In the genomic region with DNA sequence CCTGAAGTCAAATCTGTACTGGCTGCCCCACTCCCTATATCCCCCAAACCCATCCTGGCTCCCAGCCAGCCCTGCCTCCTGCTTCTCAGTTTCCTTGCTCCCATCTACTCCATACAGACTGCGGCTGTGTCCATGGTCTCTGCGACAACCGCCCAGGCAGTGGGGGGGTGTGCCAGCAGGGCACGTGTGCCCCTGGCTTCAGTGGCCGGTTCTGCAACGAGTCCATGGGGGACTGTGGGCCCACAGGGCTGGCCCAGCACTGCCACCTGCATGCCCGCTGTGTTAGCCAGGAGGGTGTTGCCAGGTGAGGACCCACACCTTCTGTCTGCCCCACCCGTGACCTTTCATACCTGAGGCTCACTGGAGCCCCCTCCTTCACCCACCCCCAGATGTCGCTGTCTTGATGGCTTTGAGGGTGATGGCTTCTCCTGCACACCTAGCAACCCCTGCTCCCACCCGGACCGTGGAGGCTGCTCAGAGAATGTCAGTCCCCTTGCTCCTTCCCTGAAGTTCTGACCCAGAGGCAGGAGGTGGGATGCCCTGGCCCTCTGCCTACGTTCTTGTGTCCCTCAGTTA, we compare ENCODE assay signal across 2 cellular contexts.
TF ChIP-seq lines count a peak whose summit lies in the region.

No MANE protein-coding gene starts in this region.

TF ChIP-seq in SK-N-SH, 30 proteins besides CTCF, POLR2A, EP300 and RAD21:
- TF ChIP-seq FOXM1 (IDR thresholded peaks at IDR 0.05; ENCODE audit: low read depth) = no peak
- TF ChIP-seq, protein P1, sequence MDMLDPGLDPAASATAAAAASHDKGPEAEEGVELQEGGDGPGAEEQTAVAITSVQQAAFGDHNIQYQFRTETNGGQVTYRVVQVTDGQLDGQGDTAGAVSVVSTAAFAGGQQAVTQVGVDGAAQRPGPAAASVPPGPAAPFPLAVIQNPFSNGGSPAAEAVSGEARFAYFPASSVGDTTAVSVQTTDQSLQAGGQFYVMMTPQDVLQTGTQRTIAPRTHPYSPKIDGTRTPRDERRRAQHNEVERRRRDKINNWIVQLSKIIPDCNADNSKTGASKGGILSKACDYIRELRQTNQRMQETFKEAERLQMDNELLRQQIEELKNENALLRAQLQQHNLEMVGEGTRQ (IDR thresholded peaks at IDR 0.05; ENCODE audit: borderline replicate concordance, low read depth, low read length) = no peak
- TF ChIP-seq SMC3 (IDR thresholded peaks at IDR 0.05; ENCODE audit: low read depth, low read length) = no peak
- no peak for TF ChIP-seq GATA2 (CRISPR knock-in tag; IDR thresholded peaks at IDR 0.05)
- TF ChIP-seq, protein P2, sequence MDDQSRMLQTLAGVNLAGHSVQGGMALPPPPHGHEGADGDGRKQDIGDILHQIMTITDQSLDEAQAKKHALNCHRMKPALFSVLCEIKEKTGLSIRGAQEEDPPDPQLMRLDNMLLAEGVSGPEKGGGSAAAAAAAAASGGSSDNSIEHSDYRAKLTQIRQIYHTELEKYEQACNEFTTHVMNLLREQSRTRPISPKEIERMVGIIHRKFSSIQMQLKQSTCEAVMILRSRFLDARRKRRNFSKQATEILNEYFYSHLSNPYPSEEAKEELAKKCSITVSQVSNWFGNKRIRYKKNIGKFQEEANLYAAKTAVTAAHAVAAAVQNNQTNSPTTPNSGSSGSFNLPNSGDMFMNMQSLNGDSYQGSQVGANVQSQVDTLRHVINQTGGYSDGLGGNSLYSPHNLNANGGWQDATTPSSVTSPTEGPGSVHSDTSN (IDR thresholded peaks at IDR 0.05) = no peak
- TF ChIP-seq CHD2 (IDR thresholded peaks at IDR 0.05; ENCODE audit: low read length, partially characterized antibody) = no peak
- TF ChIP-seq MXI1 (IDR thresholded peaks at IDR 0.05; ENCODE audit: low read depth, low read length) = no peak
- TF ChIP-seq RCOR1 (IDR thresholded peaks at IDR 0.05; ENCODE audit: low read length) = no peak
- no peak for TF ChIP-seq NRF1 (IDR thresholded peaks at IDR 0.05; ENCODE audit: low read depth, low read length)
- no peak for TF ChIP-seq ELF1 (IDR thresholded peaks at IDR 0.05)
- no peak for TF ChIP-seq NFIC (IDR thresholded peaks at IDR 0.05; ENCODE audit: borderline replicate concordance)
- TF ChIP-seq RXRA (IDR thresholded peaks at IDR 0.05; ENCODE audit: borderline replicate concordance, low read depth) = no peak
- no peak for TF ChIP-seq TCF12 (IDR thresholded peaks at IDR 0.05)
- TF ChIP-seq SIN3A (IDR thresholded peaks at IDR 0.05; ENCODE audit: borderline replicate concordance, low read depth, low read length) = no peak
- no peak for TF ChIP-seq JUND (IDR thresholded peaks at IDR 0.05)
- TF ChIP-seq EZH2phosphoT487 (IDR thresholded peaks at IDR 0.05; ENCODE audit: borderline replicate concordance, low read depth) = no peak

TF ChIP-seq in SK-N-SH treated with all-trans-retinoic acid at 6 μM for 48 hours, 23 proteins besides CTCF, POLR2A, EP300 and RAD21:
- no peak for TF ChIP-seq SNAI2 (CRISPR knock-in tag; IDR thresholded peaks at IDR 0.05)
- no peak for TF ChIP-seq OSR1 (CRISPR knock-in tag; IDR thresholded peaks at IDR 0.05)
- TF ChIP-seq, protein P3, sequence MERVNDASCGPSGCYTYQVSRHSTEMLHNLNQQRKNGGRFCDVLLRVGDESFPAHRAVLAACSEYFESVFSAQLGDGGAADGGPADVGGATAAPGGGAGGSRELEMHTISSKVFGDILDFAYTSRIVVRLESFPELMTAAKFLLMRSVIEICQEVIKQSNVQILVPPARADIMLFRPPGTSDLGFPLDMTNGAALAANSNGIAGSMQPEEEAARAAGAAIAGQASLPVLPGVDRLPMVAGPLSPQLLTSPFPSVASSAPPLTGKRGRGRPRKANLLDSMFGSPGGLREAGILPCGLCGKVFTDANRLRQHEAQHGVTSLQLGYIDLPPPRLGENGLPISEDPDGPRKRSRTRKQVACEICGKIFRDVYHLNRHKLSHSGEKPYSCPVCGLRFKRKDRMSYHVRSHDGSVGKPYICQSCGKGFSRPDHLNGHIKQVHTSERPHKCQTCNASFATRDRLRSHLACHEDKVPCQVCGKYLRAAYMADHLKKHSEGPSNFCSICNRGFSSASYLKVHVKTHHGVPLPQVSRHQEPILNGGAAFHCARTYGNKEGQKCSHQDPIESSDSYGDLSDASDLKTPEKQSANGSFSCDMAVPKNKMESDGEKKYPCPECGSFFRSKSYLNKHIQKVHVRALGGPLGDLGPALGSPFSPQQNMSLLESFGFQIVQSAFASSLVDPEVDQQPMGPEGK (CRISPR knock-in tag; IDR thresholded peaks at IDR 0.05; ENCODE audit: borderline replicate concordance) = no peak
- no peak for TF ChIP-seq TOX (CRISPR knock-in tag; IDR thresholded peaks at IDR 0.05; ENCODE audit: borderline replicate concordance)
- no peak for TF ChIP-seq ZC3H10 (CRISPR knock-in tag; IDR thresholded peaks at IDR 0.05)
- TF ChIP-seq ZNF565 (CRISPR knock-in tag; conservative IDR thresholded peaks at IDR 0.05; ENCODE audit: low read depth) = no peak
- TF ChIP-seq ZFP30 (CRISPR knock-in tag; IDR thresholded peaks at IDR 0.05) = no peak
- TF ChIP-seq ESRRG (CRISPR knock-in tag; IDR thresholded peaks at IDR 0.05) = no peak
- TF ChIP-seq PPARA (CRISPR knock-in tag; IDR thresholded peaks at IDR 0.05; ENCODE audit: borderline replicate concordance) = no peak
- TF ChIP-seq ARNTL (CRISPR knock-in tag; IDR thresholded peaks at IDR 0.05; ENCODE audit: borderline replicate concordance, low read depth) = no peak
- TF ChIP-seq, protein P4, sequence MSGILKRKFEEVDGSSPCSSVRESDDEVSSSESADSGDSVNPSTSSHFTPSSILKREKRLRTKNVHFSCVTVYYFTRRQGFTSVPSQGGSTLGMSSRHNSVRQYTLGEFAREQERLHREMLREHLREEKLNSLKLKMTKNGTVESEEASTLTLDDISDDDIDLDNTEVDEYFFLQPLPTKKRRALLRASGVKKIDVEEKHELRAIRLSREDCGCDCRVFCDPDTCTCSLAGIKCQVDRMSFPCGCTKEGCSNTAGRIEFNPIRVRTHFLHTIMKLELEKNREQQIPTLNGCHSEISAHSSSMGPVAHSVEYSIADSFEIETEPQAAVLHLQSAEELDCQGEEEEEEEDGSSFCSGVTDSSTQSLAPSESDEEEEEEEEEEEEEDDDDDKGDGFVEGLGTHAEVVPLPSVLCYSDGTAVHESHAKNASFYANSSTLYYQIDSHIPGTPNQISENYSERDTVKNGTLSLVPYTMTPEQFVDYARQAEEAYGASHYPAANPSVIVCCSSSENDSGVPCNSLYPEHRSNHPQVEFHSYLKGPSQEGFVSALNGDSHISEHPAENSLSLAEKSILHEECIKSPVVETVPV (CRISPR knock-in tag; IDR thresholded peaks at IDR 0.05) = no peak
- TF ChIP-seq ZNF8 (CRISPR knock-in tag; IDR thresholded peaks at IDR 0.05) = no peak
- TF ChIP-seq, protein P5, sequence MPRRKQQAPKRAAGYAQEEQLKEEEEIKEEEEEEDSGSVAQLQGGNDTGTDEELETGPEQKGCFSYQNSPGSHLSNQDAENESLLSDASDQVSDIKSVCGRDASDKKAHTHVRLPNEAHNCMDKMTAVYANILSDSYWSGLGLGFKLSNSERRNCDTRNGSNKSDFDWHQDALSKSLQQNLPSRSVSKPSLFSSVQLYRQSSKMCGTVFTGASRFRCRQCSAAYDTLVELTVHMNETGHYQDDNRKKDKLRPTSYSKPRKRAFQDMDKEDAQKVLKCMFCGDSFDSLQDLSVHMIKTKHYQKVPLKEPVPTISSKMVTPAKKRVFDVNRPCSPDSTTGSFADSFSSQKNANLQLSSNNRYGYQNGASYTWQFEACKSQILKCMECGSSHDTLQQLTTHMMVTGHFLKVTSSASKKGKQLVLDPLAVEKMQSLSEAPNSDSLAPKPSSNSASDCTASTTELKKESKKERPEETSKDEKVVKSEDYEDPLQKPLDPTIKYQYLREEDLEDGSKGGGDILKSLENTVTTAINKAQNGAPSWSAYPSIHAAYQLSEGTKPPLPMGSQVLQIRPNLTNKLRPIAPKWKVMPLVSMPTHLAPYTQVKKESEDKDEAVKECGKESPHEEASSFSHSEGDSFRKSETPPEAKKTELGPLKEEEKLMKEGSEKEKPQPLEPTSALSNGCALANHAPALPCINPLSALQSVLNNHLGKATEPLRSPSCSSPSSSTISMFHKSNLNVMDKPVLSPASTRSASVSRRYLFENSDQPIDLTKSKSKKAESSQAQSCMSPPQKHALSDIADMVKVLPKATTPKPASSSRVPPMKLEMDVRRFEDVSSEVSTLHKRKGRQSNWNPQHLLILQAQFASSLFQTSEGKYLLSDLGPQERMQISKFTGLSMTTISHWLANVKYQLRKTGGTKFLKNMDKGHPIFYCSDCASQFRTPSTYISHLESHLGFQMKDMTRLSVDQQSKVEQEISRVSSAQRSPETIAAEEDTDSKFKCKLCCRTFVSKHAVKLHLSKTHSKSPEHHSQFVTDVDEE (CRISPR knock-in tag; IDR thresholded peaks at IDR 0.05) = no peak
- TF ChIP-seq RARB (CRISPR knock-in tag; IDR thresholded peaks at IDR 0.05) = no peak
- no peak for TF ChIP-seq BACH2 (CRISPR knock-in tag; IDR thresholded peaks at IDR 0.05; ENCODE audit: borderline replicate concordance)
- TF ChIP-seq, protein P6, sequence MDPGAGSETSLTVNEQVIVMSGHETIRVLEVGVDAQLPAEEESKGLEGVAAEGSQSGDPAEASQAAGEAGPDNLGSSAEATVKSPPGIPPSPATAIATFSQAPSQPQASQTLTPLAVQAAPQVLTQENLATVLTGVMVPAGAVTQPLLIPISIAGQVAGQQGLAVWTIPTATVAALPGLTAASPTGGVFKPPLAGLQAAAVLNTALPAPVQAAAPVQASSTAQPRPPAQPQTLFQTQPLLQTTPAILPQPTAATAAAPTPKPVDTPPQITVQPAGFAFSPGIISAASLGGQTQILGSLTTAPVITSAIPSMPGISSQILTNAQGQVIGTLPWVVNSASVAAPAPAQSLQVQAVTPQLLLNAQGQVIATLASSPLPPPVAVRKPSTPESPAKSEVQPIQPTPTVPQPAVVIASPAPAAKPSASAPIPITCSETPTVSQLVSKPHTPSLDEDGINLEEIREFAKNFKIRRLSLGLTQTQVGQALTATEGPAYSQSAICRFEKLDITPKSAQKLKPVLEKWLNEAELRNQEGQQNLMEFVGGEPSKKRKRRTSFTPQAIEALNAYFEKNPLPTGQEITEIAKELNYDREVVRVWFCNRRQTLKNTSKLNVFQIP (CRISPR knock-in tag; IDR thresholded peaks at IDR 0.05; ENCODE audit: borderline replicate concordance, low read depth) = no peak
- no peak for TF ChIP-seq GLIS3 (CRISPR knock-in tag; IDR thresholded peaks at IDR 0.05)
- no peak for TF ChIP-seq CSDC2 (CRISPR knock-in tag; IDR thresholded peaks at IDR 0.05)
TF ChIP-seq in SK-N-SH treated with all-trans-retinoic acid at 6 μM for 48 hours: peak in this region for 0.
